In genomic region chr9:120892177-120892747, GRCh38 we compare ENCODE assay signal across 8 cellular contexts. TPM values are rescaled to one million over a fixed set of nuclear protein-coding genes. Genes with fewer than 3 reads are reported as not detected.
DNase-seq lines count a peak whose midpoint lies in the region; ATAC-seq and TF ChIP-seq lines count a peak whose summit lies in the region.

No MANE protein-coding gene starts in this region.

- peak in 1 of 3 donors; percentile 60 for DNase-seq in CD4-positive, CD25-positive, alpha-beta regulatory T cell
- peak; percentile 37 for DNase-seq in central memory CD4-positive, alpha-beta T cell
- no peak for DNase-seq in dorsolateral prefrontal cortex
- DNase-seq in ureter (ENCODE audit: low spot score), result no peak
- no peak for DNase-seq in activated CD4-positive, alpha-beta T cell treated with anti-CD3 and anti-CD28 coated beads for 4 hours
- DNase-seq in SK-N-DZ (ENCODE audit: low spot score), result no peak

- H3K27ac ChIP-seq in CD4-positive, CD25-positive, alpha-beta regulatory T cell (ENCODE audit: insufficient read depth, low read length, poor library complexity, severe bottlenecking), result peak overlapping the region; percentile 96
- H3K27ac ChIP-seq in dorsolateral prefrontal cortex, result peak overlapping the region in 2 of 59 donors; percentile 6 to 9

- H3K27ac Mint-ChIP-seq in CD4-positive, CD25-positive, alpha-beta regulatory T cell, result peak overlapping the region; percentile 94 to 100 (median 100)

- H3K4me3 Mint-ChIP-seq in CD4-positive, CD25-positive, alpha-beta regulatory T cell, result peak overlapping the region; percentile 65 to 88 (median 82)

- no peaks in the 10 kb centered on the region for H3K36me3 ChIP-seq in CD4-positive, CD25-positive, alpha-beta regulatory T cell (ENCODE audit: control insufficient read depth, insufficient read depth, low read length)

- H3K27me3 Mint-ChIP-seq in CD4-positive, CD25-positive, alpha-beta regulatory T cell, result no peaks in the 10 kb centered on the region

- ATAC-seq in CD4-positive, CD25-positive, alpha-beta regulatory T cell (ENCODE audit: low read depth in 2 of 2), result no peak
- ATAC-seq in GM19351 (IDR thresholded peaks at IDR 0.05; ENCODE audit: unreplicated experiment), result peak; percentile 28
- peak; percentile 24 for ATAC-seq in HG03280 (IDR thresholded peaks at IDR 0.05; ENCODE audit: unreplicated experiment)

- H3K4me3 ChIP-seq in CD4-positive, CD25-positive, alpha-beta regulatory T cell (ENCODE audit: low read depth, low read length), result peak overlapping the region; percentile 72
- H3K4me3 ChIP-seq in dorsolateral prefrontal cortex, result no peak overlapping the region

- H3K27me3 ChIP-seq in CD4-positive, CD25-positive, alpha-beta regulatory T cell (ENCODE audit: control insufficient read depth, insufficient read depth, low read length), result no peaks in the 10 kb centered on the region
- H3K27me3 ChIP-seq in dorsolateral prefrontal cortex, result no peaks in the 10 kb centered on the region

- peaks cover 85% of the 10 kb centered on the region for H3K4me1 ChIP-seq in CD4-positive, CD25-positive, alpha-beta regulatory T cell (ENCODE audit: control insufficient read depth, insufficient read depth, low read length, poor library complexity, severe bottlenecking)

- no peaks in the 10 kb centered on the region for H3K9me3 ChIP-seq in CD4-positive, CD25-positive, alpha-beta regulatory T cell (ENCODE audit: control insufficient read depth in 2 of 2, low read length in 2 of 2)

- H3K9me3 Mint-ChIP-seq in CD4-positive, CD25-positive, alpha-beta regulatory T cell, result no peaks in the 10 kb centered on the region

- TF ChIP-seq CTCF in dorsolateral prefrontal cortex (IDR thresholded peaks at IDR 0.05 in 54 of 56, conservative IDR thresholded peaks at IDR 0.05 in 2 of 56; ENCODE audit: low read depth in 1 of 56, partially characterized antibody in 56 of 56), result no peak

- peaks cover 12 to 91% (median 61%) of the 10 kb centered on the region in 4 donors for H3K4me1 Mint-ChIP-seq in CD4-positive, CD25-positive, alpha-beta regulatory T cell

- intact Hi-C loops in dorsolateral prefrontal cortex (cut with DNase I), result no loop called here

- no peaks in the 10 kb centered on the region for H3K36me3 Mint-ChIP-seq in CD4-positive, CD25-positive, alpha-beta regulatory T cell

RNA-seq across cellular contexts. Expression of gene PHF19, which starts 15.3 kb away (rescaled TPM):
- 149 TPM for total RNA-seq in CD4-positive, CD25-positive, alpha-beta regulatory T cell
- polyA plus RNA-seq in CD4-positive, CD25-positive, alpha-beta regulatory T cell, result 10 to 100 TPM; 21.4 to 43.2 (median 31.9) TPM
- 100 to 1,000 TPM in 2 of 120 experiments, 10 to 100 TPM in 118; 18.7 to 119 (median 39.5) TPM for total RNA-seq in dorsolateral prefrontal cortex
- 33.3 TPM for total RNA-seq in ureter
- 26.9 and 29.8 TPM in 2 replicates for polyA plus RNA-seq in SK-N-DZ (2014; cell fraction: cytosol; rRNA removed)
- polyA plus RNA-seq in SK-N-DZ (2014; cell fraction: nucleus; rRNA removed), result 66.0 and 92.0 TPM in 2 replicates

RNA-seq across cellular contexts. Expression of gene TRAF1, which starts 34.3 kb away (rescaled TPM):
- 167 TPM for total RNA-seq in CD4-positive, CD25-positive, alpha-beta regulatory T cell
- polyA plus RNA-seq in CD4-positive, CD25-positive, alpha-beta regulatory T cell, result 10 to 100 TPM; 13.5 to 18.7 (median 16.5) TPM
- 10 to 100 TPM in 57 of 120 experiments, 1 to 10 TPM in 63; 3.8 to 25.3 (median 9.8) TPM for total RNA-seq in dorsolateral prefrontal cortex
- total RNA-seq in ureter, result 10.0 TPM
- polyA plus RNA-seq in SK-N-DZ (2014; cell fraction: cytosol; rRNA removed), result 0.73 and 0.99 TPM in 2 replicates
- polyA plus RNA-seq in SK-N-DZ (2014; cell fraction: nucleus; rRNA removed), result 2.5 and 4.3 TPM in 2 replicates

RNA-seq across cellular contexts. Expression of gene PSMD5, which starts 49.5 kb away (rescaled TPM):
- 44.0 TPM for total RNA-seq in CD4-positive, CD25-positive, alpha-beta regulatory T cell
- 10 to 100 TPM; 27.0 to 34.5 (median 29.9) TPM for polyA plus RNA-seq in CD4-positive, CD25-positive, alpha-beta regulatory T cell
- total RNA-seq in dorsolateral prefrontal cortex (10 to 100 TPM; 18.8 to 51.5 (median 32.6) TPM), ureter (53.4 TPM)
- polyA plus RNA-seq in SK-N-DZ (2014; cell fraction: cytosol; rRNA removed), result 9.0 and 10.6 TPM in 2 replicates
- 6.4 and 7.2 TPM in 2 replicates for polyA plus RNA-seq in SK-N-DZ (2014; cell fraction: nucleus; rRNA removed)

Comparison
In these comparisons a context has a peak if more than half of its experiments do, and no peak if none do; other contexts are left out.
1. ATAC-seq: peak in GM19351 (single experiment) and HG03280 (single experiment); none in CD4-positive, CD25-positive, alpha-beta regulatory T cell (0 of 2).